4 cellular contexts compared by ENCODE assay signal in genomic region chr1:22706100-22706499, GRCh38. TPM values are rescaled to one million over a fixed set of nuclear protein-coding genes. Genes with fewer than 3 reads are reported as not detected.
"Had no signal": no experiment of that assay in that cellular context is flagged by ENCODE, and none has a peak within 500 bp of the region (broad histone marks: within the 10 kb centered on the region; RNA-seq: fewer than 3 reads in every experiment).

No MANE protein-coding gene starts in this region.

RNA-seq across cellular contexts. Expression of gene C1QB, which starts 53.1 kb away (rescaled TPM):
- total RNA-seq: LHCN-M2, M059J, MCF 10A, NCI-H460 had no signal
